1 cellular context compared by ENCODE assay signal in genomic region chr15:39344662-39345141, GRCh38.
TF ChIP-seq lines count a peak whose summit lies in the region.

No MANE protein-coding gene starts in this region.

TF ChIP-seq in H1, 55 proteins besides CTCF, POLR2A, EP300 and RAD21:
- peak; percentile 58 for TF ChIP-seq CHD7 (IDR thresholded peaks at IDR 0.05; ENCODE audit: insufficient replicate concordance, low read length)
- TF ChIP-seq ASH2L (IDR thresholded peaks at IDR 0.05; ENCODE audit: low read length) = peak; percentile 18
- no peak for TF ChIP-seq KDM4A (IDR thresholded peaks at IDR 0.05; ENCODE audit: low read depth, low read length, severe bottlenecking)
- no peak for TF ChIP-seq CBX8 (IDR thresholded peaks at IDR 0.05; ENCODE audit: borderline replicate concordance, low read depth, low read length)
